Comparison of ENCODE assay signal across 1 cellular context in the genomic region with DNA sequence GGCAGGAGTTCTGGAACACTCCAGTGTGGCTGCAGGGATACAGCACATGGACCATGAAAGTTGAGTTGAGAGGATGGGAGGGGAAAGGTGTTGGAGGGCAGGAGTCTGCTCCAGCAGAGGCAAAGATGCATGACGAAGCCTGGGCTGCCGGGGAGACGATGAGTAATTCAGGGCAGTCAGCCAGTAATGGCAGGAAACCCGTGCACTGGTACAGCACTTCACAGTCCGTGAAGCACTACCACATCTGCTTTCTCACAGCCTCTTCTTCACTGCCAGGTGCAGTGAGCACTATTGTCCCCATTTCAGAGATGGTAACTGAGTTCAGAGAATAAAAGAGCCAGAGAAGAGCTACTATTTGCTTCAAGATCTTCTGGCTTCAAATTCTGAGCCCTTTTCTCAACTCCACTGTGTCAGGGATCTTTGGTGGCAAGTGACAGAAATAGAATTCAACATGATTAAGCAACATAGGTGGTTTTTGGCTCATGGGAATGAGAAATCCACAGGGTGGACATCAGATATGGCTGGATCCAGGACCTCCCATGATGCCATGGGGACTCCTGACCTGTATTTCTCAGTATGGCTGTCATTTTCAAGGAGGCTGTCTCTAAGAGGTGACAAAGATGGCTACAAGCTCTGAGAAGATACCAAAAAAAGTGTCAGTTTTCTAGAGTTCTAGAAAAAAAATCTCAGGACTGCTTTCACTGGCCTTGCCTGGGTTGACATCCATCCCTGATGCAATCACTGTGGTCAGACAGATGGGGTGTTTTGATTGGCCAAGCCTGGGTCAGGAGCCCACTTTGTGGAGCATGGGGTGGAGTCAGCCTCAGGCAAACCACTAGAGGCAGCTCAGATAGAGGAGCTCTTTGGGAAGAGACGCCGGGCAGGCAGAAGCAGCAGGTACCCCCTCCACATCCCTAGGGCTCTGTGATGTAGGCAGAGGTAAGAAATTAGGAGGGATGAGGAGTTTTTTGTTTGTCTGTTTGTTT.
TF ChIP-seq lines count a peak whose summit lies in the region.

No MANE protein-coding gene starts in this region.

TF ChIP-seq in K562, 482 proteins besides CTCF, POLR2A, EP300 and RAD21 (continued from another document):
- TF ChIP-seq, protein P1, sequence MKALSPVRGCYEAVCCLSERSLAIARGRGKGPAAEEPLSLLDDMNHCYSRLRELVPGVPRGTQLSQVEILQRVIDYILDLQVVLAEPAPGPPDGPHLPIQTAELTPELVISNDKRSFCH (CRISPR knock-in tag; IDR thresholded peaks at IDR 0.05), result no peak
- TF ChIP-seq, protein P1 (tag; IDR thresholded peaks at IDR 0.05), result no peak
- TF ChIP-seq CXXC5 (CRISPR knock-in tag; IDR thresholded peaks at IDR 0.05), result no peak
- TF ChIP-seq CEBPG (CRISPR knock-in tag; IDR thresholded peaks at IDR 0.05), result peak; percentile 63
- peak; percentile 79 to 81 for TF ChIP-seq CEBPG (tag; conservative IDR thresholded peaks at IDR 0.05 in 1 of 2, IDR thresholded peaks at IDR 0.05 in 1 of 2)
- TF ChIP-seq, protein P2, sequence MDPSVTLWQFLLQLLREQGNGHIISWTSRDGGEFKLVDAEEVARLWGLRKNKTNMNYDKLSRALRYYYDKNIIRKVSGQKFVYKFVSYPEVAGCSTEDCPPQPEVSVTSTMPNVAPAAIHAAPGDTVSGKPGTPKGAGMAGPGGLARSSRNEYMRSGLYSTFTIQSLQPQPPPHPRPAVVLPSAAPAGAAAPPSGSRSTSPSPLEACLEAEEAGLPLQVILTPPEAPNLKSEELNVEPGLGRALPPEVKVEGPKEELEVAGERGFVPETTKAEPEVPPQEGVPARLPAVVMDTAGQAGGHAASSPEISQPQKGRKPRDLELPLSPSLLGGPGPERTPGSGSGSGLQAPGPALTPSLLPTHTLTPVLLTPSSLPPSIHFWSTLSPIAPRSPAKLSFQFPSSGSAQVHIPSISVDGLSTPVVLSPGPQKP (CRISPR knock-in tag; IDR thresholded peaks at IDR 0.05), result no peak
- no peak for TF ChIP-seq MCM3 (IDR thresholded peaks at IDR 0.05)
- TF ChIP-seq, protein P3, sequence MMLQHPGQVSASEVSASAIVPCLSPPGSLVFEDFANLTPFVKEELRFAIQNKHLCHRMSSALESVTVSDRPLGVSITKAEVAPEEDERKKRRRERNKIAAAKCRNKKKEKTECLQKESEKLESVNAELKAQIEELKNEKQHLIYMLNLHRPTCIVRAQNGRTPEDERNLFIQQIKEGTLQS (IDR thresholded peaks at IDR 0.05), result peak; percentile 85; the same call in 1 of the 2 replicates
- TF ChIP-seq, protein P3 (CRISPR knock-in tag; conservative IDR thresholded peaks at IDR 0.05), result no peak
- TF ChIP-seq TEAD2 (tag; IDR thresholded peaks at IDR 0.05), result no peak
- TF ChIP-seq ATF7 (IDR thresholded peaks at IDR 0.05), result peak; percentile 65; the same call in 1 of the 2 replicates
- TF ChIP-seq NFXL1 (CRISPR knock-in tag; IDR thresholded peaks at IDR 0.05), result no peak
- TF ChIP-seq HDAC3 (IDR thresholded peaks at IDR 0.05; ENCODE audit: borderline replicate concordance, partially characterized antibody), result peak; percentile 21
